In the genomic region with DNA sequence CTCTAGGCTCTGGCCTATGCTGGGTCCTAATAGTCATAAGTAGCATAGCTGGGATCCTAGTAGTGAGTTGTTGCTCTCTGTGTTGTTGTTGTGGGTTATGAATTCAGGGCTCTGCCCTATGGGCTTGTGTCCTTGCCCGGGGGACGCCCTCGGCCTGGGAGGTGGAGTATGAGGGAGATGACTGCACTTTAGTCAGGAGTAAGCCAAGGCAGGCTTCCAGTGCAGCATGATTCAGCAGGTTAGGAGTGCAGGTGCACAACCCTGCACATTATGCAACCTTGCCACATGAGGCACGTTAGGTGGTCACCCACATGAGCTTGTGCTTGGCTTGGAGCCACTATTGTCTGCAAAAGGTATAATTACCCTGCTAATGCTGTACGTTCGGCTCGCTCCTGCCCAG, we compare ENCODE assay signal across 1 cellular context.
TF ChIP-seq lines count a peak whose summit lies in the region.

No MANE protein-coding gene starts in this region.

TF ChIP-seq in Ishikawa, 13 proteins besides CTCF, POLR2A, EP300 and RAD21:
- TF ChIP-seq CEBPB (IDR thresholded peaks at IDR 0.05) (peak; percentile 94), TCF12 (IDR thresholded peaks at IDR 0.05; ENCODE audit: low read depth) (peak; percentile 87; the same call in 1 of the 2 replicates), TEAD4 (IDR thresholded peaks at IDR 0.05) (peak; percentile 27), ZBTB7A (IDR thresholded peaks at IDR 0.05; ENCODE audit: low read depth) (no peak), MAX (IDR thresholded peaks at IDR 0.05) (peak; percentile 88), TAF1 (IDR thresholded peaks at IDR 0.05; ENCODE audit: low read depth) (no peak), NFIC (IDR thresholded peaks at IDR 0.05) (peak; percentile 96)
- TF ChIP-seq, protein P1, sequence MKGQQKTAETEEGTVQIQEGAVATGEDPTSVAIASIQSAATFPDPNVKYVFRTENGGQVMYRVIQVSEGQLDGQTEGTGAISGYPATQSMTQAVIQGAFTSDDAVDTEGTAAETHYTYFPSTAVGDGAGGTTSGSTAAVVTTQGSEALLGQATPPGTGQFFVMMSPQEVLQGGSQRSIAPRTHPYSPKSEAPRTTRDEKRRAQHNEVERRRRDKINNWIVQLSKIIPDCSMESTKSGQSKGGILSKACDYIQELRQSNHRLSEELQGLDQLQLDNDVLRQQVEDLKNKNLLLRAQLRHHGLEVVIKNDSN (IDR thresholded peaks at IDR 0.05), result peak; percentile 71
TF ChIP-seq in Ishikawa: peak in this region for 6.
